8 cellular contexts compared by ENCODE assay signal in the genomic region with DNA sequence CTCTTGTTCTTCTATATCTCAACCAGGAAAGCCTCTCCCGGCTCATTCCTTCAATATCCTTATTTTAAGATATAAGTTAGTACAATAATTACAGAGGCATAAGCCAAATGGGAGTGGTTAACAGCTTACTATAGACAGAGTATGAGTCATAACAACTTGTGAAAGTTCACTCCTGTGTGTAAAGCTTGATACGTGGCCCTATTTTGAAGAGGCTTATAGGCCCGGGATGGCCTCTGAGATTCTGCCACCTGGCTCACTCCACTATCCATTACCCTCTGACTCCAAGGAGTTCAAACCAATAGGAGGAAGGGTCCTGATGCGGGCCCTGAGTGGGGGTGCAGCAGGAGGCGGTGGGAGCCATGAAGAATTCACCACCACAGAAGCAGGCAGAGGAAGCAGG. TPM values are rescaled to one million over a fixed set of nuclear protein-coding genes. Genes with fewer than 3 reads are reported as not detected.
DNase-seq lines count a peak whose midpoint lies in the region; ATAC-seq, FAIRE-seq and TF ChIP-seq lines count a peak whose summit lies in the region.

No MANE protein-coding gene starts in this region.

- peak; percentile 60 for ATAC-seq in GM21360 (IDR thresholded peaks at IDR 0.05; ENCODE audit: unreplicated experiment)
- peak; percentile 80 for ATAC-seq in HG03558 (IDR thresholded peaks at IDR 0.05; ENCODE audit: extremely low read depth, unreplicated experiment)

- H3K36me3 ChIP-seq in bronchial epithelial cell (ENCODE audit: control insufficient read depth, insufficient read depth, low read length) (peaks cover 46% of the 10 kb centered on the region), sigmoid colon (peaks cover 6 to 70% (median 20%) of the 10 kb centered on the region in 4 donors)

- FAIRE-seq in bronchial epithelial cell (lab: Jason Lieb, UNC) (no peak), urothelium cell line (lab: Jason Lieb, UNC) (no peak)

- DNase-seq in ELR (ENCODE audit: low read depth) (peak; percentile 48), bronchial epithelial cell (ENCODE audit: low read depth) (peak; percentile 84), sigmoid colon (peak; percentile 52), NCI-H2171 (lab: John Stamatoyannopoulos, UW) (no peak), urothelium cell line (ENCODE audit: low spot score) (no peak), amygdala (lab: John Stamatoyannopoulos, UW) (no peak)

- H3K9me3 ChIP-seq in sigmoid colon = no peaks in the 10 kb centered on the region

- no peak for TF ChIP-seq EP300 in sigmoid colon (IDR thresholded peaks at IDR 0.05)

- H3K4me3 ChIP-seq in bronchial epithelial cell (ENCODE audit: low read depth, low read length) (no peak overlapping the region), sigmoid colon (no peak overlapping the region)

- intact Hi-C loops in sigmoid colon (cut with DNase I) = loop anchor here (10.0 kb wide), 1 partner anchor 1184 kb away; no protein-coding TSS in a partner anchor

- peaks cover 0 to 32% (median 10%) of the 10 kb centered on the region in 4 donors for H3K4me1 ChIP-seq in sigmoid colon

- no peak overlapping the region for H3K27ac ChIP-seq in sigmoid colon

- TF ChIP-seq CTCF in bronchial epithelial cell (IDR thresholded peaks at IDR 0.05; ENCODE audit: insufficient read depth, low read length, severe bottlenecking) (no peak), sigmoid colon (IDR thresholded peaks at IDR 0.05) (no peak)

- no peak for TF ChIP-seq POLR2A in sigmoid colon (IDR thresholded peaks at IDR 0.05)

- 25 to 55% methylated on average over 5 of the region's 5 CpGs for WGBS in sigmoid colon, 2 donors

- H3K27me3 ChIP-seq in bronchial epithelial cell (ENCODE audit: control insufficient read depth, insufficient read depth, low read length) (no peaks in the 10 kb centered on the region), sigmoid colon (no peaks in the 10 kb centered on the region)

RNA-seq across cellular contexts. Expression of a gene that starts 36.6 kb away (rescaled TPM):
- total RNA-seq in bronchial epithelial cell (21.3 and 30.3 TPM in 2 replicates), sigmoid colon (10 to 100 TPM; 20.3 to 28.0 (median 25.0) TPM)
- 100 to 1,000 TPM in 1 of 3 donors, 10 to 100 TPM in 2; 24.0 to 107 (median 61.5) TPM for polyA plus RNA-seq in sigmoid colon

RNA-seq across cellular contexts. Expression of a gene that starts 54.0 kb away (rescaled TPM):
- 37.9 and 40.5 TPM in 2 replicates for total RNA-seq in bronchial epithelial cell
- total RNA-seq in sigmoid colon = 10 to 100 TPM; 15.0 to 22.3 (median 20.1) TPM
- polyA plus RNA-seq in sigmoid colon = 10 to 100 TPM in 2 of 3 donors, 1 to 10 TPM in 1; 8.4 to 11.9 (median 10.4) TPM

Comparison
In these comparisons a context has a peak if more than half of its experiments do, and no peak if none do; other contexts are left out.
1. DNase-seq: peak in ELR (single experiment), bronchial epithelial cell (single experiment) and sigmoid colon (single experiment); none in NCI-H2171 (single experiment), urothelium cell line (single experiment) and amygdala (0 of 56).